ENCODE assay signal across 9 cellular contexts in genomic region chr19:46015080-46015960, GRCh38. TPM values are rescaled to one million over a fixed set of nuclear protein-coding genes. Genes with fewer than 3 reads are reported as not detected.
DNase-seq lines count a peak whose midpoint lies in the region; ATAC-seq and TF ChIP-seq lines count a peak whose summit lies in the region.
"Had no signal": no experiment of that assay in that cellular context is flagged by ENCODE, and none has a peak within 500 bp of the region (broad histone marks: within the 10 kb centered on the region; RNA-seq: fewer than 3 reads in every experiment).

No MANE protein-coding gene starts in this region.

- H3K9me3 Mint-ChIP-seq in activated CD4-positive, alpha-beta T cell treated with anti-CD3 and anti-CD28 coated beads for 36 hours (ENCODE audit: low read depth): no peaks in the 10 kb centered on the region

- no peak overlapping the region for H3K27ac Mint-ChIP-seq in activated CD4-positive, alpha-beta T cell treated with anti-CD3 and anti-CD28 coated beads for 36 hours

- DNase-seq in BJ (ENCODE audit: low read depth) (no peak), M059J (ENCODE audit: low read depth) (peak; percentile 64), cerebellar cortex (ENCODE audit: low spot score) (peak; percentile 35), lower leg skin (ENCODE audit: low spot score in 2 of 2) (peak; percentile 54 to 94), NOMO-1 treated with DMSO at 0.1 percent for 48 hours (lab: John Stamatoyannopoulos, UW; ENCODE audit: unreplicated experiment) (no peak)
- DNase-seq in activated CD4-positive, alpha-beta T cell treated with anti-CD3 and anti-CD28 coated beads for 36 hours: peak; percentile 86
- DNase-seq in stimulated activated CD8-positive, alpha-beta memory T cell treated with anti-CD3 and anti-CD28 coated beads, Interleukin-12 subunit alpha, Interleukin-12 subunit beta, amount 100 ng/mL, for 1 hour (ENCODE audit: low read depth): peak; percentile 32

- POLR2A ChIA-PET in BJ (lab: Charles Lee): no interaction called here
- POLR2A ChIA-PET in activated CD4-positive, alpha-beta T cell treated with anti-CD3 and anti-CD28 coated beads for 36 hours (lab: Charles Lee): interaction anchor here (0.9 kb wide), 1 partner anchor 14 kb away, joined by 4 read pairs; no protein-coding TSS in a partner anchor

- no peak for TF ChIP-seq POLR2A in lower leg skin (IDR thresholded peaks at IDR 0.05)

- H3K4me3 ChIP-seq in BJ (ENCODE audit: low read depth, low read length) (peak overlapping the region; percentile 19), lower leg skin (ENCODE audit: low read depth, poor library complexity, severe bottlenecking) (peak overlapping the region; percentile 18)

- 6 to 8% methylated on average over 32 to 65 of the region's 72 CpGs for whole genome bisulfite sequencing in lower leg skin, 2 donors

- H3K36me3 Mint-ChIP-seq in activated CD4-positive, alpha-beta T cell treated with anti-CD3 and anti-CD28 coated beads for 36 hours (ENCODE audit: low read depth): peaks cover 10% of the 10 kb centered on the region

- CTCF ChIA-PET in BJ (lab: Yijun Ruan, JAX): interaction anchor here (1.1 kb wide), 1 partner anchor 14 kb away, joined by 4 read pairs; no protein-coding TSS in a partner anchor
- CTCF ChIA-PET in activated CD4-positive, alpha-beta T cell treated with anti-CD3 and anti-CD28 coated beads for 36 hours (lab: Charles Lee): interaction anchor here (0.6 to 2.4 kb wide), 4 partner anchors 11 to 1798 kb away, joined by 3 to 10 read pairs (median 4); partner anchors contain the start of gene IRF2BP1

- peaks cover 1% of the 10 kb centered on the region for H3K36me3 ChIP-seq in BJ (ENCODE audit: control insufficient read depth, insufficient read depth, low read length)

- H3K4me3 Mint-ChIP-seq in activated CD4-positive, alpha-beta T cell treated with anti-CD3 and anti-CD28 coated beads for 36 hours: peak overlapping the region; percentile 58

- peaks cover 16% of the 10 kb centered on the region for H3K4me1 Mint-ChIP-seq in activated CD4-positive, alpha-beta T cell treated with anti-CD3 and anti-CD28 coated beads for 36 hours

- H3K27me3 Mint-ChIP-seq in activated CD4-positive, alpha-beta T cell treated with anti-CD3 and anti-CD28 coated beads for 36 hours: peaks cover 14% of the 10 kb centered on the region

- peaks cover 5% of the 10 kb centered on the region for H3K27me3 ChIP-seq in BJ (ENCODE audit: control insufficient read depth, insufficient read depth, low read length)

- intact Hi-C loops in activated CD4-positive, alpha-beta T cell treated with anti-CD3 and anti-CD28 coated beads for 36 hours (cut with DNase I, micrococcal nuclease): loop anchor here in 1 of 2 experiments (10.0 kb wide), 1 partner anchor 201 kb away; the partner anchor contains the start of gene RSPH6A
- intact Hi-C loops in lower leg skin (cut with DNase I; ENCODE audit: low total_unique reads): no loop called here

- peak; percentile 73 for ATAC-seq in activated CD4-positive, alpha-beta T cell treated with anti-CD3 and anti-CD28 coated beads for 36 hours
- no peak for ATAC-seq in HG03469 (IDR thresholded peaks at IDR 0.05; ENCODE audit: unreplicated experiment)

- TF ChIP-seq CTCF in BJ (IDR thresholded peaks at IDR 0.05; ENCODE audit: insufficient read depth, low read depth, low read length): no peak
- TF ChIP-seq CTCF in lower leg skin (IDR thresholded peaks at IDR 0.05): no peak

RNA-seq across cellular contexts. Expression of gene PGLYRP1, which starts 7.5 kb away (rescaled TPM):
- polyA plus RNA-seq in BJ (2011; rRNA removed): not detected in 2 replicates
- polyA minus RNA-seq in BJ (2011; rRNA and poly(A)+ RNA removed): not detected in 2 replicates
- total RNA-seq in M059J (2014; rRNA removed; shearing (Covaris generic)): not detected in 2 replicates
- not detected for total RNA-seq in activated CD4-positive, alpha-beta T cell treated with anti-CD3 and anti-CD28 coated beads for 36 hours
- not detected for total RNA-seq in lower leg skin
- total RNA-seq: frontal cortex had no signal

RNA-seq across cellular contexts. Expression of gene CCDC61, which starts 20.1 kb away (rescaled TPM):
- 6.7 and 8.4 TPM in 2 replicates for polyA plus RNA-seq in BJ (2011; rRNA removed)
- polyA minus RNA-seq in BJ (2011; rRNA and poly(A)+ RNA removed): 5.9 and 7.1 TPM in 2 replicates
- 4.0 and 7.8 TPM in 2 replicates for total RNA-seq in M059J (2014; rRNA removed; shearing (Covaris generic))
- 10 to 100 TPM; 22.4 to 26.2 TPM for total RNA-seq in activated CD4-positive, alpha-beta T cell treated with anti-CD3 and anti-CD28 coated beads for 36 hours
- 10 to 100 TPM in 2 of 4 donors, 1 to 10 TPM in 2; 7.2 to 14.4 (median 10.4) TPM for total RNA-seq in lower leg skin

RNA-seq across cellular contexts. Expression of gene IGFL4, which starts 25.5 kb away (rescaled TPM):
- not detected in 2 replicates for polyA plus RNA-seq in BJ (2011; rRNA removed)
- polyA minus RNA-seq in BJ (2011; rRNA and poly(A)+ RNA removed): not detected in 2 replicates
- not detected in 2 replicates for total RNA-seq in M059J (2014; rRNA removed; shearing (Covaris generic))
- total RNA-seq in activated CD4-positive, alpha-beta T cell treated with anti-CD3 and anti-CD28 coated beads for 36 hours: not detected
- 1 to 10 TPM in 3 of 4 donors, under 1 TPM in 1; 0.80 to 5.5 (median 2.7) TPM for total RNA-seq in lower leg skin

RNA-seq across cellular contexts. Expression of gene NOVA2, which starts 41.7 kb away (rescaled TPM):
- 0.01 TPM in 2 replicates for polyA plus RNA-seq in BJ (2011; rRNA removed)
- polyA minus RNA-seq in BJ (2011; rRNA and poly(A)+ RNA removed): under 0.01 and 0.05 TPM in 2 replicates
- 0.10 TPM in 2 replicates for total RNA-seq in M059J (2014; rRNA removed; shearing (Covaris generic))
- total RNA-seq in activated CD4-positive, alpha-beta T cell treated with anti-CD3 and anti-CD28 coated beads for 36 hours: under 1 TPM; 0.02 to 0.09 TPM
- total RNA-seq in lower leg skin: under 1 TPM; 0.25 to 0.91 (median 0.66) TPM

Comparison
In these comparisons a context has a peak if more than half of its experiments do, and no peak if none do; other contexts are left out.
1. DNase-seq: peak in M059J (single experiment), activated CD4-positive, alpha-beta T cell treated with anti-CD3 and anti-CD28 coated beads for 36 hours (single experiment), cerebellar cortex (single experiment), lower leg skin (2 of 2) and stimulated activated CD8-positive, alpha-beta memory T cell treated with anti-CD3 and anti-CD28 coated beads, Interleukin-12 subunit alpha, Interleukin-12 subunit beta, amount 100 ng/mL, for 1 hour (single experiment); none in BJ (single experiment) and NOMO-1 treated with DMSO at 0.1 percent for 48 hours (single experiment).